In the genomic region with DNA sequence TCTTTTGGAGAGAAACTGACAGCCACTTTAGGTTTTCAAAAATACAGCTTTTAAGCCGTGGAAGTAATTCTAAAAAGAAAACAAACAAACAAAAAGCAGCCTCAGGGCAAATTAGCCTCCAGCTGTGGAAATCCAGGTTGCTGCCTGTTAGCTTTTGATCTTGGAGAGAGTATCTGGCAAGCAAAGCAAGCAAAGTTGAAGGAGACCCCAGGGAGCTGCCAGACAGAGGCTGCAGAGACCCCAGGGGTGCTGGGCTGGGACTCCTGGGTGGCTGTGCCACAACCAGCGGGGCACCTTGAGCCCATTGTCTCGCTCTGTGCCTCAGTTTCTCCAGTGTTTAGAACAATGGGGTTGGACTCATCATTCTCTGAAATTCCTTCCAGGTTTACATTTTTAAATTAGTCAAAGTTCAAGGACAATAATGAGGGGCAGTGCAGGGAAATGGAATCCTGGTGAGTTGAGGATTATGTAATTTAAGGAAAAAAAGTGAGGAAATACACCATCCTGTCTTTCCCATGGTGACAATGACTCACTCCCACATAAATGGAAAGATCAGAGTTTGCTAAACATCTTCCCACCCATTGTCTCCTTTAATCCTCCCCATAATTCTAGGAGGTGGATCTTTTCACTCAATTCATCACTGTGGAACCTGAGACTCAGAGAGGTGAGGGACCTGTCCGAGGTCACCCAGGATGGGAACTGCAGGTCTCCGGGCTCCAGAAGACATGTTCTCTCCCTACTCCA, we compare ENCODE assay signal across 30 cellular contexts.
DNase-seq lines count a peak whose midpoint lies in the region; ATAC-seq and TF ChIP-seq lines count a peak whose summit lies in the region.
"Had no signal": no experiment of that assay in that cellular context is flagged by ENCODE, and none has a peak within 500 bp of the region (broad histone marks: within the 10 kb centered on the region; RNA-seq: fewer than 3 reads in every experiment).

No MANE protein-coding gene starts in this region.

- H3K9me3 ChIP-seq in endodermal cell (ENCODE audit: control insufficient read depth, low read length) (peaks cover 15% of the 10 kb centered on the region), upper lobe of right lung (no peaks in the 10 kb centered on the region), Karpas-422 (ENCODE audit: low read length) (no peaks in the 10 kb centered on the region), Peyer's patch (no peaks in the 10 kb centered on the region)
- H3K9me3 ChIP-seq: pancreas had no signal

- H3K9me2 ChIP-seq in Karpas-422 (replicated peaks; ENCODE audit: insufficient read depth, low read length): no peaks in the 10 kb centered on the region

- H3K4me3 ChIP-seq in endodermal cell (ENCODE audit: low read length) (no peak overlapping the region), upper lobe of right lung (no peak overlapping the region), Karpas-422 (ENCODE audit: low read length) (no peak overlapping the region), Peyer's patch (no peak overlapping the region)
- H3K4me3 ChIP-seq: gastroesophageal sphincter, K562, pancreas, PC-9, skin epidermis had no signal

- TF ChIP-seq CTCF in endodermal cell (conservative IDR thresholded peaks at IDR 0.05) (no peak), upper lobe of right lung (IDR thresholded peaks at IDR 0.05) (no peak), Peyer's patch (IDR thresholded peaks at IDR 0.05) (no peak)

- TF ChIP-seq POLR2A in Peyer's patch (IDR thresholded peaks at IDR 0.05): no peak

- peaks cover 57% of the 10 kb centered on the region for H3K4me1 Mint-ChIP-seq in endodermal cell
- H3K4me1 Mint-ChIP-seq: stimulated activated naive B cell treated with anti-CD40 and anti-IgM and Interleukin-4, amounts not matched to agents 10 μg/mL and 1 μg/mL and 100 μg/mL, for 72 hours had no signal

- H3K9ac ChIP-seq in endodermal cell (ENCODE audit: extremely low read depth, low read length, poor library complexity, severe bottlenecking) (no peak overlapping the region), Karpas-422 (ENCODE audit: low read length) (no peak overlapping the region)

- no peaks in the 10 kb centered on the region for H3K27me3 ChIP-seq in endodermal cell (ENCODE audit: control insufficient read depth, insufficient read depth, low read length, poor library complexity, severe bottlenecking)
- peaks cover 14% of the 10 kb centered on the region for H3K27me3 ChIP-seq in upper lobe of right lung
- H3K27me3 ChIP-seq in Karpas-422 (ENCODE audit: low read length): no peaks in the 10 kb centered on the region
- H3K27me3 ChIP-seq in Peyer's patch: no peaks in the 10 kb centered on the region

- H3K27ac ChIP-seq in endodermal cell (ENCODE audit: low read depth, low read length): no peak overlapping the region
- no peak overlapping the region for H3K27ac ChIP-seq in upper lobe of right lung
- no peak overlapping the region for H3K27ac ChIP-seq in Karpas-422 (ENCODE audit: low read length)
- H3K27ac ChIP-seq in Peyer's patch: no peak overlapping the region
- H3K27ac ChIP-seq: gastroesophageal sphincter, pancreas, PC-9, skin epidermis had no signal

- DNase-seq in NCI-H2227 (lab: John Stamatoyannopoulos, UW; ENCODE audit: unreplicated experiment) (peak; percentile 7), NCI-H2227 treated with DMSO at 0.1 percent for 48 hours (lab: John Stamatoyannopoulos, UW) (no peak), NCI-H1436 treated with DMSO at 0.1 percent for 48 hours (lab: John Stamatoyannopoulos, UW) (peak; percentile 8), endodermal cell (peak; percentile 92), upper lobe of right lung (peak; percentile 21), Karpas-422 (no peak), Peyer's patch (no peak), left ventricle myocardium superior (no peak)
- DNase-seq: 8988T; activated CD4-positive, alpha-beta T cell treated with anti-CD3 and anti-CD28 coated beads for 1 hour; activated CD8-positive, alpha-beta T cell treated with anti-CD3 and anti-CD28 coated beads, Interleukin-2, amount 10 ng/mL, durations not matched to agents 7 days and 5 days; activated effector memory CD4-positive, alpha-beta T cell treated with Interleukin-2 at 50 U/mL for 16 hours; Calu3; mammary epithelial cell; NCI-H1417 treated with DMSO at 0.1 percent for 48 hours; NCI-H2107; NCI-H510A; NK-92 treated with Interleukin-12 subunit alpha and Interleukin-12 subunit beta, amount 100 ng/mL, for 24 hours; pancreas; PC-9; retina; SHP77; stimulated activated naive B cell treated with anti-CD40 and anti-IgM and Interleukin-4, amounts not matched to agents 10 μg/mL and 1 μg/mL and 100 μg/mL, for 72 hours; substantia nigra; trophoblast cell had no signal

- peaks cover 3% of the 10 kb centered on the region for H3K36me3 Mint-ChIP-seq in endodermal cell (ENCODE audit: low read depth)
- H3K36me3 Mint-ChIP-seq: stimulated activated naive B cell treated with anti-CD40 and anti-IgM and Interleukin-4, amounts not matched to agents 10 μg/mL and 1 μg/mL and 100 μg/mL, for 72 hours had no signal

- peaks cover 10% of the 10 kb centered on the region for H3K9me3 Mint-ChIP-seq in endodermal cell

- H3K79me2 ChIP-seq in Karpas-422 (ENCODE audit: low read length): no peaks in the 10 kb centered on the region

- peak overlapping the region; percentile 85 for H3K27ac Mint-ChIP-seq in endodermal cell
- H3K27ac Mint-ChIP-seq: activated CD8-positive, alpha-beta T cell treated with anti-CD3 and anti-CD28 coated beads, Interleukin-2, amount 10 ng/mL, durations not matched to agents 7 days and 5 days; activated naive CD4-positive, alpha-beta T cell treated with anti-CD3 and anti-CD28 coated beads, Interleukin-2, amount 50 U/mL, for 72 hours; stimulated activated naive B cell treated with anti-CD40 and anti-IgM and Interleukin-4, amounts not matched to agents 10 μg/mL and 1 μg/mL and 100 μg/mL, for 72 hours had no signal

- no peaks in the 10 kb centered on the region for H4K20me1 ChIP-seq in Karpas-422 (ENCODE audit: insufficient read depth, low read depth, low read length)

- no peak overlapping the region for H3K4me2 ChIP-seq in Karpas-422 (ENCODE audit: low read depth, low read length, poor library complexity, severe bottlenecking)
- H3K4me2 ChIP-seq: PC-9 had no signal

- 0 to 23% methylated on average over 2 to 5 of the region's 5 CpGs for WGBS in endodermal cell (ENCODE audit: insufficient coverage in 1 of 2, insufficient read length in 1 of 2), 2 experiments

- no peak overlapping the region for H3K4me3 Mint-ChIP-seq in endodermal cell
- H3K4me3 Mint-ChIP-seq: activated CD8-positive, alpha-beta T cell treated with anti-CD3 and anti-CD28 coated beads, Interleukin-2, amount 10 ng/mL, durations not matched to agents 7 days and 5 days; nephron; stimulated activated naive B cell treated with anti-CD40 and anti-IgM and Interleukin-4, amounts not matched to agents 10 μg/mL and 1 μg/mL and 100 μg/mL, for 72 hours had no signal

- H3K4me1 ChIP-seq in endodermal cell (ENCODE audit: control insufficient read depth, insufficient read depth, low read length) (peaks cover 15% of the 10 kb centered on the region), upper lobe of right lung (no peaks in the 10 kb centered on the region), Karpas-422 (ENCODE audit: low read length) (no peaks in the 10 kb centered on the region), Peyer's patch (no peaks in the 10 kb centered on the region)
- H3K4me1 ChIP-seq: gastroesophageal sphincter, pancreas had no signal

- no peaks in the 10 kb centered on the region for H3K36me3 ChIP-seq in endodermal cell (ENCODE audit: control insufficient read depth, insufficient read depth, low read length)
- no peaks in the 10 kb centered on the region for H3K36me3 ChIP-seq in upper lobe of right lung
- H3K36me3 ChIP-seq in Karpas-422 (ENCODE audit: insufficient read depth, low read length): no peaks in the 10 kb centered on the region
- no peaks in the 10 kb centered on the region for H3K36me3 ChIP-seq in Peyer's patch
- H3K36me3 ChIP-seq: gastroesophageal sphincter, pancreas had no signal

- H2AFZ ChIP-seq in Karpas-422 (ENCODE audit: low read length): no peak overlapping the region
- H2AFZ ChIP-seq: PC-9 had no signal

- intact Hi-C loops in upper lobe of right lung (cut with DNase I): no loop called here
- intact Hi-C loops in left ventricle myocardium superior (cut with micrococcal nuclease): no loop called here

- no peaks in the 10 kb centered on the region for H3K27me3 Mint-ChIP-seq in endodermal cell (ENCODE audit: insufficient read depth)

- ATAC-seq in upper lobe of right lung (no peak), left ventricle myocardium superior (no peak)
- ATAC-seq: activated CD8-positive, alpha-beta T cell treated with anti-CD3 and anti-CD28 coated beads, Interleukin-2, amount 10 ng/mL, durations not matched to agents 7 days and 5 days; activated naive CD4-positive, alpha-beta T cell treated with anti-CD3 and anti-CD28 coated beads, Interleukin-2, amount 50 U/mL, for 72 hours; gastroesophageal sphincter; K562; pancreas; stimulated activated naive B cell treated with anti-CD40 and anti-IgM and Interleukin-4, amounts not matched to agents 10 μg/mL and 1 μg/mL and 100 μg/mL, for 72 hours had no signal

Comparison
In these comparisons a context has a peak if more than half of its experiments do, and no peak if none do; other contexts are left out.
1. DNase-seq: peak in NCI-H2227 (single experiment), NCI-H1436 treated with DMSO at 0.1 percent for 48 hours (single experiment), endodermal cell (single experiment) and upper lobe of right lung (single experiment); none in NCI-H2227 treated with DMSO at 0.1 percent for 48 hours (single experiment), Karpas-422 (single experiment), Peyer's patch (0 of 3) and left ventricle myocardium superior (single experiment).